Comparison of ENCODE assay signal across 30 cellular contexts in the genomic region with DNA sequence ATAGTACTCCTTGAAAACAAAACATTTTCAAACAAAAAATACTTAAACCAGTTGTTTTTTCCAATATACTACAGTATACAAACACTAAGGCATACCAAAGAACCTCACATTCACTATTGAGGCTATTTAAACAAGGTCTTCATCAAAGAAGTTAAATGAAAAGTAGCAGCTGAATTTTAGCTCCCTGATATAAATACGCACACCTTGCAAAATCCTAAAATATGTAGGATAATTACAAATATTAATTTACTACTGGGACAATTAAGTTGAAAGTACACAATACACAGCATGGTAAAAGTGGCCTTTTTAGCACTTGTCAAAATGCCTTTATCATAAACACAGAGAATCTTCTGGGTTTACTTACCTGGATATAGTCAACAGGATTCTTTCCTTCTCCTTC.
"Had no signal": no experiment of that assay in that cellular context is flagged by ENCODE, and none has a peak within 500 bp of the region (broad histone marks: within the 10 kb centered on the region; RNA-seq: fewer than 3 reads in every experiment).

No MANE protein-coding gene starts in this region.

- H3K27me3 Mint-ChIP-seq: naive B cell; naive thymus-derived CD8-positive, alpha-beta T cell; progenitor cell of endocrine pancreas; stimulated activated naive CD8-positive, alpha-beta T cell treated with anti-CD3 and anti-CD28 coated beads, Interleukin-15, Interleukin-2, amounts not matched to agents 100 ng/mL and 50 ng/mL, for 24 hours had no signal

- H3K4me2 ChIP-seq: neural progenitor cell, smooth muscle cell had no signal

- H3K9me3 Mint-ChIP-seq: naive B cell; naive thymus-derived CD8-positive, alpha-beta T cell; nephron; neural progenitor cell; stimulated activated effector memory CD8-positive, alpha-beta T cell treated with anti-CD3 and anti-CD28 coated beads, Interleukin-12 subunit alpha, Interleukin-12 subunit beta, amount 100 ng/mL, for 72 hours; stimulated activated naive CD8-positive, alpha-beta T cell treated with anti-CD3 and anti-CD28 coated beads, Interleukin-15, Interleukin-2, amounts not matched to agents 100 ng/mL and 50 ng/mL, for 24 hours had no signal

- H3K27ac ChIP-seq: neural progenitor cell, ovary, parathyroid adenoma, psoas muscle, skin epidermis, spleen, stomach, thoracic aorta, thyroid gland, tibial nerve, upper lobe of left lung, vagina had no signal

- H3K27me3 ChIP-seq: neural progenitor cell, ovary, spleen, stomach, thyroid gland, tibial nerve, upper lobe of left lung, vagina had no signal

- H3K4me1 ChIP-seq: neural progenitor cell, parathyroid adenoma, psoas muscle, spleen, thyroid gland, upper lobe of left lung, vagina had no signal

- ATAC-seq: naive thymus-derived CD8-positive, alpha-beta T cell; psoas muscle; right cardiac atrium; sciatic nerve; stimulated activated effector memory CD8-positive, alpha-beta T cell treated with anti-CD3 and anti-CD28 coated beads, Interleukin-12 subunit alpha, Interleukin-12 subunit beta, amount 100 ng/mL, for 72 hours had no signal

- H3K36me3 ChIP-seq: ovary had no signal

- H2AFZ ChIP-seq: neural progenitor cell, parathyroid adenoma had no signal

- H3K4me3 ChIP-seq: neural progenitor cell, ovary, psoas muscle, skin epidermis, smooth muscle cell, spleen, stomach, thoracic aorta, thyroid gland, tibial nerve, upper lobe of left lung, vagina had no signal

- H3K79me2 ChIP-seq: parathyroid adenoma had no signal

- H3K4me3 Mint-ChIP-seq: naive B cell; naive thymus-derived CD8-positive, alpha-beta T cell; nephron; neural progenitor cell; stimulated activated effector memory CD8-positive, alpha-beta T cell treated with anti-CD3 and anti-CD28 coated beads, Interleukin-12 subunit alpha, Interleukin-12 subunit beta, amount 100 ng/mL, for 72 hours; stimulated activated naive CD8-positive, alpha-beta T cell treated with anti-CD3 and anti-CD28 coated beads, Interleukin-15, Interleukin-2, amounts not matched to agents 100 ng/mL and 50 ng/mL, for 24 hours had no signal

- H3K4me1 Mint-ChIP-seq: nephron, neural progenitor cell had no signal

- H3K27ac Mint-ChIP-seq: nephron; neural progenitor cell; progenitor cell of endocrine pancreas; stimulated activated effector memory CD8-positive, alpha-beta T cell treated with anti-CD3 and anti-CD28 coated beads, Interleukin-12 subunit alpha, Interleukin-12 subunit beta, amount 100 ng/mL, for 72 hours; stimulated activated naive CD8-positive, alpha-beta T cell treated with anti-CD3 and anti-CD28 coated beads, Interleukin-15, Interleukin-2, amounts not matched to agents 100 ng/mL and 50 ng/mL, for 24 hours had no signal

- DNase-seq: naive B cell; naive thymus-derived CD8-positive, alpha-beta T cell; occipital lobe; ovary; posterior cingulate gyrus; psoas muscle; right cardiac atrium; spleen; stimulated activated CD4-positive, alpha-beta T cell treated with anti-CD3 and anti-CD28 coated beads, Interleukin-15, amount 100 ng/mL, for 24 hours; stimulated activated CD4-positive, alpha-beta T cell treated with anti-CD3 and anti-CD28 coated beads, Interleukin-2, amount 100 ng/mL, for 24 hours; stimulated activated CD4-positive, alpha-beta T cell treated with anti-CD3 and anti-CD28 coated beads, Interleukin-2, amount 100 ng/mL, for 48 hours; stimulated activated CD4-positive, alpha-beta T cell treated with anti-CD3 and anti-CD28 coated beads, Interleukin-4, amount 100 ng/mL, for 24 hours; stimulated activated naive CD4-positive, alpha-beta T cell; stomach; thyroid gland; trophoblast cell; upper lobe of left lung had no signal

- H3K9ac ChIP-seq: neural progenitor cell, parathyroid adenoma had no signal

- FAIRE-seq: urothelium cell line had no signal

- H3K9me3 ChIP-seq: ovary, psoas muscle, spleen, stomach, thoracic aorta, thyroid gland, tibial nerve, upper lobe of left lung, vagina had no signal
